In the genomic region with DNA sequence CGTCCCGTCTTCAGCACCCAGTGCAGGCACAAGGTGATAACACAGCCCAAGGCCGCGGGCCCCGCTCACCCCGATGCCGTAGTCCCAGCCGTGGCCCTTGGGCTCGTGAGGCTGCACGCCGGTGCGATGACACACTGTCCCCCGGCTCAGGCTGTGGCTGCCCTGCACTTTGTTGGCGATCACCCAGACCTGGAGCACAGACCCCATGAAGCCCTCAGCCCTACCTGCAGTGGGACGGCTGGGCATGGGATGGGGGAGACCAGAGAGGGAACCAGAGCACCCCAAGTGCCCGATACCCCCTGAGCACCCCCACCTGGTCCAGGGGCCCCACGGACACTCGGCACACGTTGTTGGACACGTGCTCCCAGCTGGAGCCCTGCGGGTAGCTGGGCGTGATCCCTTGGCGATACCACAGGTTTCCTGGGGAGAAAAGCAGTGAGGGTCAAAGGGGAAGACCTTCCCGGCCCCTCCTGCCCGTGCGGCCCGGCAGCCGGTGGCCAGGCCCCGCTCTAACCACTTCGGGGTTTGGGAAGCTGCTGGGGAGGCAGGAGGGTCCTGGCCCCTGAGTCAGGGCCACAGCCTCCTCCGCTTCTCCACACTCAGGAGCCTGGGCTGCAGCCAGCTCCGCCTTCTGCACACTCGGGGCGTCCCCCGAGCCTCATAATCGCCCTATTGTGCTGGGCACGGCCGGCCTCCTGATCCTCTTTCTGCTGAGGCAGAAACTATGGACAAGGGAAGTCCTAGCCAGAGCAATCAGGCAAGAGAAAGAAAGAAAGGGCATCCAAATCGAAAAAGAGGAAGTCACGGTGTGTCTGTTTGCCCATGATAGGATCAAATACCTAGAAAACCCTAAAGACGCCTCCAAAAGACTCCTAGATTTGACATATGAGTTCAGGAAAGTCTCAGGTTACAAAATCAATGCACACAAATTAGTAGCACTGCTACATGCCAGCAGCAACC, we compare ENCODE assay signal across 8 cellular contexts. TPM values are rescaled to one million over a fixed set of nuclear protein-coding genes. Genes with fewer than 3 reads are reported as not detected.
DNase-seq lines count a peak whose midpoint lies in the region; ATAC-seq and TF ChIP-seq lines count a peak whose summit lies in the region.

No MANE protein-coding gene starts in this region.

- peaks cover 9% of the 10 kb centered on the region for H3K36me3 Mint-ChIP-seq in activated CD8-positive, alpha-beta T cell treated with anti-CD3 and anti-CD28 coated beads for 36 hours (ENCODE audit: low read depth)
- H3K36me3 Mint-ChIP-seq in activated CD8-positive, alpha-beta T cell treated with anti-CD3 and anti-CD28 coated beads, Interleukin-2, amount 10 ng/mL, durations not matched to agents 7 days and 5 days (ENCODE audit: low read depth) = peaks cover 10% of the 10 kb centered on the region
- H3K36me3 Mint-ChIP-seq in activated CD4-positive, alpha-beta T cell treated with anti-CD3 and anti-CD28 coated beads, Interleukin-2, amount 10 ng/mL, durations not matched to agents 7 days and 5 days (ENCODE audit: low read depth) = peaks cover 13% of the 10 kb centered on the region

- CTCF ChIA-PET in activated CD8-positive, alpha-beta T cell treated with anti-CD3 and anti-CD28 coated beads for 36 hours (lab: Charles Lee) = no interaction called here
- CTCF ChIA-PET in activated CD8-positive, alpha-beta T cell treated with anti-CD3 and anti-CD28 coated beads, Interleukin-2, amount 10 ng/mL, durations not matched to agents 7 days and 5 days (lab: Charles Lee) = no interaction called here
- CTCF ChIA-PET in activated CD4-positive, alpha-beta T cell treated with anti-CD3 and anti-CD28 coated beads, Interleukin-2, amount 10 ng/mL, durations not matched to agents 7 days and 5 days (lab: Charles Lee) = no interaction called here

- DNase-seq in activated CD8-positive, alpha-beta T cell treated with anti-CD3 and anti-CD28 coated beads for 36 hours = no peak
- DNase-seq in activated CD8-positive, alpha-beta T cell treated with anti-CD3 and anti-CD28 coated beads, Interleukin-2, amount 10 ng/mL, durations not matched to agents 7 days and 5 days = no peak
- DNase-seq in SKM-1 (lab: John Stamatoyannopoulos, UW; ENCODE audit: unreplicated experiment) (peak; percentile 9), left ventricle myocardium inferior (peak; percentile 10), substantia nigra (lab: John Stamatoyannopoulos, UW) (peak in 46 of 49 donors; percentile 9 to 89 (median 62)), HK-2 (ENCODE audit: unreplicated experiment) (no peak)
- no peak for DNase-seq in activated CD4-positive, alpha-beta T cell treated with anti-CD3 and anti-CD28 coated beads, Interleukin-2, amount 10 ng/mL, durations not matched to agents 7 days and 5 days

- H3K36me3 ChIP-seq in left ventricle myocardium inferior = peaks cover 56% of the 10 kb centered on the region

- no peaks in the 10 kb centered on the region for H3K4me1 ChIP-seq in left ventricle myocardium inferior

- no peaks in the 10 kb centered on the region for H3K9me3 ChIP-seq in left ventricle myocardium inferior (replicated peaks)

- intact Hi-C loops in activated CD8-positive, alpha-beta T cell treated with anti-CD3 and anti-CD28 coated beads for 36 hours (cut with micrococcal nuclease) = no loop called here
- intact Hi-C loops in left ventricle myocardium inferior (cut with micrococcal nuclease) = no loop called here

- H3K27ac ChIP-seq in left ventricle myocardium inferior (replicated peaks) = no peak overlapping the region
- peak overlapping the region; percentile 72 for H3K27ac ChIP-seq in substantia nigra (ENCODE audit: low read depth, low read length, poor library complexity, severe bottlenecking)

- ATAC-seq in activated CD8-positive, alpha-beta T cell treated with anti-CD3 and anti-CD28 coated beads for 36 hours = no peak
- no peak for ATAC-seq in activated CD8-positive, alpha-beta T cell treated with anti-CD3 and anti-CD28 coated beads, Interleukin-2, amount 10 ng/mL, durations not matched to agents 7 days and 5 days
- ATAC-seq in HG02852 (IDR thresholded peaks at IDR 0.05; ENCODE audit: unreplicated experiment) = no peak

- H3K27me3 Mint-ChIP-seq in activated CD8-positive, alpha-beta T cell treated with anti-CD3 and anti-CD28 coated beads for 36 hours = no peaks in the 10 kb centered on the region
- no peaks in the 10 kb centered on the region for H3K27me3 Mint-ChIP-seq in activated CD8-positive, alpha-beta T cell treated with anti-CD3 and anti-CD28 coated beads, Interleukin-2, amount 10 ng/mL, durations not matched to agents 7 days and 5 days (ENCODE audit: low read depth)
- H3K27me3 Mint-ChIP-seq in activated CD4-positive, alpha-beta T cell treated with anti-CD3 and anti-CD28 coated beads, Interleukin-2, amount 10 ng/mL, durations not matched to agents 7 days and 5 days = no peaks in the 10 kb centered on the region

- H3K27me3 ChIP-seq in left ventricle myocardium inferior (ENCODE audit: low read depth) = no peaks in the 10 kb centered on the region

- peak overlapping the region; percentile 32 for H3K27ac Mint-ChIP-seq in activated CD8-positive, alpha-beta T cell treated with anti-CD3 and anti-CD28 coated beads for 36 hours
- H3K27ac Mint-ChIP-seq in activated CD8-positive, alpha-beta T cell treated with anti-CD3 and anti-CD28 coated beads, Interleukin-2, amount 10 ng/mL, durations not matched to agents 7 days and 5 days = no peak overlapping the region
- H3K27ac Mint-ChIP-seq in activated CD4-positive, alpha-beta T cell treated with anti-CD3 and anti-CD28 coated beads, Interleukin-2, amount 10 ng/mL, durations not matched to agents 7 days and 5 days = no peak overlapping the region

- H3K4me1 Mint-ChIP-seq in activated CD8-positive, alpha-beta T cell treated with anti-CD3 and anti-CD28 coated beads for 36 hours (ENCODE audit: low read depth) = peaks cover 13% of the 10 kb centered on the region
- peaks cover 5% of the 10 kb centered on the region for H3K4me1 Mint-ChIP-seq in activated CD8-positive, alpha-beta T cell treated with anti-CD3 and anti-CD28 coated beads, Interleukin-2, amount 10 ng/mL, durations not matched to agents 7 days and 5 days (ENCODE audit: low read depth)
- peaks cover 13% of the 10 kb centered on the region for H3K4me1 Mint-ChIP-seq in activated CD4-positive, alpha-beta T cell treated with anti-CD3 and anti-CD28 coated beads, Interleukin-2, amount 10 ng/mL, durations not matched to agents 7 days and 5 days

- H3K4me3 Mint-ChIP-seq in activated CD8-positive, alpha-beta T cell treated with anti-CD3 and anti-CD28 coated beads for 36 hours = no peak overlapping the region
- H3K4me3 Mint-ChIP-seq in activated CD8-positive, alpha-beta T cell treated with anti-CD3 and anti-CD28 coated beads, Interleukin-2, amount 10 ng/mL, durations not matched to agents 7 days and 5 days = no peak overlapping the region
- no peak overlapping the region for H3K4me3 Mint-ChIP-seq in activated CD4-positive, alpha-beta T cell treated with anti-CD3 and anti-CD28 coated beads, Interleukin-2, amount 10 ng/mL, durations not matched to agents 7 days and 5 days

- H3K9me3 Mint-ChIP-seq in activated CD8-positive, alpha-beta T cell treated with anti-CD3 and anti-CD28 coated beads for 36 hours = no peaks in the 10 kb centered on the region
- no peaks in the 10 kb centered on the region for H3K9me3 Mint-ChIP-seq in activated CD8-positive, alpha-beta T cell treated with anti-CD3 and anti-CD28 coated beads, Interleukin-2, amount 10 ng/mL, durations not matched to agents 7 days and 5 days (ENCODE audit: insufficient read depth)
- no peaks in the 10 kb centered on the region for H3K9me3 Mint-ChIP-seq in activated CD4-positive, alpha-beta T cell treated with anti-CD3 and anti-CD28 coated beads, Interleukin-2, amount 10 ng/mL, durations not matched to agents 7 days and 5 days

- TF ChIP-seq CTCF in activated CD8-positive, alpha-beta T cell treated with anti-CD3 and anti-CD28 coated beads for 36 hours (IDR thresholded peaks at IDR 0.05) = no peak
- TF ChIP-seq CTCF in left ventricle myocardium inferior (IDR thresholded peaks at IDR 0.05; ENCODE audit: borderline replicate concordance) = no peak

- POLR2A ChIA-PET in activated CD8-positive, alpha-beta T cell treated with anti-CD3 and anti-CD28 coated beads for 36 hours (lab: Charles Lee) = no interaction called here
- POLR2A ChIA-PET in activated CD8-positive, alpha-beta T cell treated with anti-CD3 and anti-CD28 coated beads, Interleukin-2, amount 10 ng/mL, durations not matched to agents 7 days and 5 days (lab: Charles Lee) = no interaction called here
- POLR2A ChIA-PET in activated CD4-positive, alpha-beta T cell treated with anti-CD3 and anti-CD28 coated beads, Interleukin-2, amount 10 ng/mL, durations not matched to agents 7 days and 5 days (lab: Charles Lee) = no interaction called here

- no peak overlapping the region for H3K4me3 ChIP-seq in left ventricle myocardium inferior

RNA-seq across cellular contexts. Expression of a gene that starts 6.7 kb away (rescaled TPM):
- total RNA-seq in activated CD8-positive, alpha-beta T cell treated with anti-CD3 and anti-CD28 coated beads for 36 hours = under 1 TPM in 1 of 2 experiments, not detected in 1; 0.94 TPM
- total RNA-seq in activated CD8-positive, alpha-beta T cell treated with anti-CD3 and anti-CD28 coated beads, Interleukin-2, amount 10 ng/mL, durations not matched to agents 7 days and 5 days = not detected
- total RNA-seq in left ventricle myocardium inferior = not detected
- not detected for total RNA-seq in activated CD4-positive, alpha-beta T cell treated with anti-CD3 and anti-CD28 coated beads, Interleukin-2, amount 10 ng/mL, durations not matched to agents 7 days and 5 days

RNA-seq across cellular contexts. Expression of a gene that starts 34.1 kb away (rescaled TPM):
- total RNA-seq in activated CD8-positive, alpha-beta T cell treated with anti-CD3 and anti-CD28 coated beads for 36 hours = 10 to 100 TPM; 25.6 to 25.7 TPM
- total RNA-seq in activated CD8-positive, alpha-beta T cell treated with anti-CD3 and anti-CD28 coated beads, Interleukin-2, amount 10 ng/mL, durations not matched to agents 7 days and 5 days = 10 to 100 TPM; 49.3 to 55.9 TPM
- total RNA-seq in left ventricle myocardium inferior = 17.3 TPM
- 10 to 100 TPM; 82.5 to 99.2 TPM for total RNA-seq in activated CD4-positive, alpha-beta T cell treated with anti-CD3 and anti-CD28 coated beads, Interleukin-2, amount 10 ng/mL, durations not matched to agents 7 days and 5 days

Comparison
In these comparisons a context has a peak if more than half of its experiments do, and no peak if none do; other contexts are left out.
1. DNase-seq: peak in SKM-1 (single experiment), left ventricle myocardium inferior (single experiment) and substantia nigra (46 of 49); none in activated CD8-positive, alpha-beta T cell treated with anti-CD3 and anti-CD28 coated beads for 36 hours (single experiment), activated CD8-positive, alpha-beta T cell treated with anti-CD3 and anti-CD28 coated beads, Interleukin-2, amount 10 ng/mL, durations not matched to agents 7 days and 5 days (single experiment), HK-2 (single experiment) and activated CD4-positive, alpha-beta T cell treated with anti-CD3 and anti-CD28 coated beads, Interleukin-2, amount 10 ng/mL, durations not matched to agents 7 days and 5 days (single experiment).